ENCODE assay signal across 39 cellular contexts in the genomic region with DNA sequence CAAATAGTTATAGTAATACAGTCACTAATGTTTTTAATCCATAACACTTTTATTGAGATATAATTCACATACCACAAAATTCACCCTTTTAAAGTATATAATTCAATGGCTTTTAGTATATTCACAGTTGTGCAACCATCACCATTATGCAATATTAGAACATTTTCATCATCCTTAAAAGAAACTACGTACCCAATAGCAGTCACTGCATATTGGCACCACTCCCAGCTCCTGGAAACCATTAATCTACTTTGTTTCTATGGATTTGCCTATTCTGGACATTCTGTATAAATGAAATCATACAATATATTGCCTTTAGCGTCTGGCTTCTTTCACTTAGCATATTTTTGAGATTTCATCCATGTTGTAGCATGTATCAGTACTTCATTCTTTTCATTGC.
DNase-seq lines count a peak whose midpoint lies in the region; ATAC-seq, FAIRE-seq and TF ChIP-seq lines count a peak whose summit lies in the region.
"Had no signal": no experiment of that assay in that cellular context is flagged by ENCODE, and none has a peak within 500 bp of the region (broad histone marks: within the 10 kb centered on the region; RNA-seq: fewer than 3 reads in every experiment).

No MANE protein-coding gene starts in this region.

- peak overlapping the region; percentile 93 for H3K27ac ChIP-seq in ACC112 (ENCODE audit: low read depth, low read length)
- H3K27ac ChIP-seq in K562 (ENCODE audit: extremely low read depth, low read depth, low read length), result no peak overlapping the region
- no peak overlapping the region for H3K27ac ChIP-seq in body of pancreas
- H3K27ac ChIP-seq: BLaER1 treated with 17β-estradiol and CSF1 and Interleukin-3, amounts not matched to agents 10 nM and 100 nM; pancreas; right atrium auricular region; testis had no signal

- TF ChIP-seq EP300 in K562 (IDR thresholded peaks at IDR 0.05; ENCODE audit: low read length), result no peak

- no peak overlapping the region for H3K27ac Mint-ChIP-seq in osteocyte (ENCODE audit: unreplicated experiment)
- H3K27ac Mint-ChIP-seq: activated CD8-positive, alpha-beta T cell treated with anti-CD3 and anti-CD28 coated beads for 36 hours; natural killer cell treated with Interleukin-12 subunit alpha and Interleukin-12 subunit beta and Interleukin-15 and Interleukin-18, amount 100 ng/mL, for 72 hours had no signal

- in situ Hi-C loops in K562 (cut with MboI), result no loop called here

- no peak for ATAC-seq in K562
- no peak for ATAC-seq in body of pancreas
- no peak for ATAC-seq in GM18511 (IDR thresholded peaks at IDR 0.05; ENCODE audit: unreplicated experiment)
- ATAC-seq: activated CD4-positive, CD25-positive, alpha-beta regulatory T cell treated with anti-CD3 and anti-CD28 coated beads, Interleukin-2, amount 50 U/mL, for 24 hours; activated CD8-positive, alpha-beta T cell treated with anti-CD3 and anti-CD28 coated beads for 36 hours; GM12878; left ventricle myocardium superior; natural killer cell treated with Interleukin-12 subunit alpha and Interleukin-12 subunit beta and Interleukin-15 and Interleukin-18, amount 100 ng/mL, for 72 hours; pancreas; T-cell had no signal

- TF ChIP-seq CTCF in K562 (IDR thresholded peaks at IDR 0.05 in 2 of 3, conservative IDR thresholded peaks at IDR 0.05 in 1 of 3; ENCODE audit: insufficient read depth in 2 of 3, low read depth in 1 of 3, low read length in 3 of 3) (no peak), body of pancreas (IDR thresholded peaks at IDR 0.05) (no peak), osteocyte (IDR thresholded peaks at IDR 0.05) (no peak)

- CTCF ChIA-PET in K562 (lab: Yijun Ruan, JAX; ENCODE audit: low intra/inter-chr PET ratio), result no interaction called here

- H3K4me3 Mint-ChIP-seq in osteocyte (ENCODE audit: unreplicated experiment), result no peak overlapping the region
- H3K4me3 Mint-ChIP-seq: activated CD8-positive, alpha-beta T cell treated with anti-CD3 and anti-CD28 coated beads for 36 hours; H9; natural killer cell treated with Interleukin-12 subunit alpha and Interleukin-12 subunit beta and Interleukin-15 and Interleukin-18, amount 100 ng/mL, for 72 hours; T-cell had no signal

- no peaks in the 10 kb centered on the region for H3K27me3 Mint-ChIP-seq in osteocyte (ENCODE audit: unreplicated experiment)
- H3K27me3 Mint-ChIP-seq: activated CD8-positive, alpha-beta T cell treated with anti-CD3 and anti-CD28 coated beads for 36 hours; T-cell had no signal

- H4K20me1 ChIP-seq in K562 (replicated peaks; ENCODE audit: control insufficient read depth, insufficient read depth, low read length), result no peaks in the 10 kb centered on the region
- H4K20me1 ChIP-seq: BLaER1 treated with 17β-estradiol and CSF1 and Interleukin-3, amounts not matched to agents 10 nM and 100 nM had no signal

- intact Hi-C loops in K562 (cut with micrococcal nuclease) (no loop called here), body of pancreas (cut with DNase I) (no loop called here)

- H3K36me3 ChIP-seq in ACC112 (ENCODE audit: insufficient read depth, low read length), result peaks cover 4% of the 10 kb centered on the region; the same call in 1 of the 2 replicates
- peaks cover 17% of the 10 kb centered on the region; the same call in 2 of the 3 replicates for H3K36me3 ChIP-seq in K562 (ENCODE audit: control insufficient read depth, insufficient read depth, low read length)
- no peaks in the 10 kb centered on the region for H3K36me3 ChIP-seq in body of pancreas (replicated peaks in 1 of 2; ENCODE audit: insufficient read depth in 1 of 2, low read depth in 2 of 2)
- H3K36me3 ChIP-seq: BLaER1 treated with 17β-estradiol and CSF1 and Interleukin-3, amounts not matched to agents 10 nM and 100 nM; pancreas; right atrium auricular region had no signal

- no peak overlapping the region for H3K9ac ChIP-seq in K562 (ENCODE audit: insufficient read depth in 1 of 2, low read depth in 2 of 2, low read length in 2 of 2)
- H3K9ac ChIP-seq: BLaER1 treated with 17β-estradiol and CSF1 and Interleukin-3, amounts not matched to agents 10 nM and 100 nM had no signal

- H3K4me1 ChIP-seq in ACC112 (ENCODE audit: control insufficient read depth, insufficient read depth, low read length, unreplicated experiment) (peaks cover 44% of the 10 kb centered on the region), K562 (replicated peaks in 1 of 2; ENCODE audit: control insufficient read depth in 2 of 2, insufficient read depth in 2 of 2, low read length in 2 of 2) (no peaks in the 10 kb centered on the region; a peak in 2 of 5 replicates), body of pancreas (no peaks in the 10 kb centered on the region)
- H3K4me1 ChIP-seq: right atrium auricular region, testis had no signal

- no peak for TF ChIP-seq RAD21 in K562 (CRISPR knock-in tag; conservative IDR thresholded peaks at IDR 0.05 in 1 of 2, IDR thresholded peaks at IDR 0.05 in 1 of 2)

- no peak overlapping the region; the same call in 1 of the 2 replicates for H3K4me3 ChIP-seq in ACC112 (ENCODE audit: low read depth, low read length)
- H3K4me3 ChIP-seq in K562, result no peak overlapping the region
- no peak overlapping the region for H3K4me3 ChIP-seq in body of pancreas
- H3K4me3 ChIP-seq: BLaER1 treated with 17β-estradiol and CSF1 and Interleukin-3, amounts not matched to agents 10 nM and 100 nM; GM12878; pancreas; PC-9; right atrium auricular region; testis had no signal

- no peak overlapping the region for H3K4me2 ChIP-seq in K562 (ENCODE audit: insufficient read depth, low read length)
- H3K4me2 ChIP-seq: PC-9 had no signal

- no peak for TF ChIP-seq POLR2A in K562 (conservative IDR thresholded peaks at IDR 0.05)
- no peak for TF ChIP-seq POLR2A in body of pancreas (IDR thresholded peaks at IDR 0.05)

- no TSS peak for BruUV-seq in K562 (replicated peaks; lab: Mats Ljungman, UMichigan)

- WGBS in K562 (ENCODE audit: insufficient coverage, low coverage, missing lambda C conversion rate), result 71% methylated on average over 2 of the region's 2 CpGs
- WGBS in body of pancreas, 2 donors, result 80 to 96% methylated on average over 2 of the region's 2 CpGs

- H3K9me1 ChIP-seq in K562 (ENCODE audit: control insufficient read depth, insufficient read depth, low read length), result no peaks in the 10 kb centered on the region

- H2AFZ ChIP-seq in ACC112 (ENCODE audit: low read length, unreplicated experiment) (no peak overlapping the region), K562 (ENCODE audit: low read depth, low read length) (no peak overlapping the region)
- H2AFZ ChIP-seq: PC-9 had no signal

- H3K9me3 Mint-ChIP-seq in osteocyte (ENCODE audit: unreplicated experiment), result no peaks in the 10 kb centered on the region
- H3K9me3 Mint-ChIP-seq: activated CD8-positive, alpha-beta T cell treated with anti-CD3 and anti-CD28 coated beads for 36 hours; natural killer cell treated with Interleukin-12 subunit alpha and Interleukin-12 subunit beta and Interleukin-15 and Interleukin-18, amount 100 ng/mL, for 72 hours; T-cell had no signal

- H3K9me3 ChIP-seq in K562 (replicated peaks; ENCODE audit: control insufficient read depth, insufficient read depth, low read depth, low read length) (no peaks in the 10 kb centered on the region), body of pancreas (no peaks in the 10 kb centered on the region)
- H3K9me3 ChIP-seq: BLaER1 treated with 17β-estradiol and CSF1 and Interleukin-3, amounts not matched to agents 10 nM and 100 nM; pancreas; right atrium auricular region; testis had no signal

- H3K4me1 Mint-ChIP-seq in osteocyte (ENCODE audit: unreplicated experiment), result peaks cover 15% of the 10 kb centered on the region

- POLR2A ChIA-PET in K562 (lab: Yijun Ruan, JAX), result interaction anchor here (1.0 kb wide), 1 partner anchor 11 kb away, joined by 4 read pairs; no protein-coding TSS in a partner anchor

- DNase-seq in MV-4-11 (lab: John Stamatoyannopoulos, UW), result peak; percentile 20
- DNase-seq in K562 (ENCODE audit: extremely low read depth in 1 of 4, low spot score in 3 of 4), result no peak
- DNase-seq in fibroblast of the conjunctiva (ENCODE audit: low read depth), result peak; percentile 77
- no peak for DNase-seq in body of pancreas
- no peak for DNase-seq in Kasumi-1 (lab: John Stamatoyannopoulos, UW)
- no peak for DNase-seq in osteocyte (ENCODE audit: extremely low spot score, unreplicated experiment)
- DNase-seq: activated CD8-positive, alpha-beta T cell treated with anti-CD3 and anti-CD28 coated beads for 36 hours; activated gamma-delta T cell treated with Interleukin-2 at 50 U/mL for 16 hours; activated T-cell treated with anti-CD3 and anti-CD28 coated beads for 4 hours; caudate nucleus; COR-L47; dermis blood vessel endothelial cell; DMS79 treated with DMSO at 0.1 percent for 48 hours; H9; hippocampal formation; islet precursor cell; left ventricle myocardium superior; midbrain; NCI-H1417; NCI-H2081 treated with DMSO at 0.1 percent for 48 hours; NCI-H446; pancreas; PC-9; SIG-M5; stimulated activated CD4-positive, alpha-beta T cell treated with anti-CD3 and anti-CD28 coated beads, Interleukin-4, amount 100 ng/mL, for 1 hour; stimulated activated naive CD4-positive, alpha-beta T cell; T-cell; testis had no signal

- no peak for FAIRE-seq in K562 (lab: Jason Lieb, UNC)
- FAIRE-seq: endometrium, frontal cortex, GM12878, pancreas, TTC549, urothelium cell line had no signal

- H3K36me3 Mint-ChIP-seq in osteocyte (ENCODE audit: unreplicated experiment), result peaks cover 2% of the 10 kb centered on the region
- H3K36me3 Mint-ChIP-seq: natural killer cell treated with Interleukin-12 subunit alpha and Interleukin-12 subunit beta and Interleukin-15 and Interleukin-18, amount 100 ng/mL, for 72 hours had no signal

- peaks cover 5% of the 10 kb centered on the region for H3K79me2 ChIP-seq in ACC112 (ENCODE audit: control insufficient read depth, insufficient read depth, low read length, unreplicated experiment)
- peaks cover 24% of the 10 kb centered on the region; the same call in 2 of the 3 replicates for H3K79me2 ChIP-seq in K562 (ENCODE audit: control insufficient read depth, insufficient read depth, low read length)

- H3K27me3 ChIP-seq in ACC112 (ENCODE audit: insufficient read depth, low read length) (no peaks in the 10 kb centered on the region), K562 (ENCODE audit: control insufficient read depth in 2 of 2, insufficient read depth in 2 of 2, low read length in 2 of 2) (no peaks in the 10 kb centered on the region), body of pancreas (no peaks in the 10 kb centered on the region)
- H3K27me3 ChIP-seq: pancreas, right atrium auricular region, testis had no signal

TF ChIP-seq in K562, 482 proteins besides CTCF, POLR2A, EP300 and RAD21 (continues in another document):
- no peak for TF ChIP-seq BHLHE40 (IDR thresholded peaks at IDR 0.05; ENCODE audit: low read length)
- no peak for TF ChIP-seq ZNF316 (IDR thresholded peaks at IDR 0.05)
- TF ChIP-seq PTBP1 (IDR thresholded peaks at IDR 0.05; ENCODE audit: low read depth, low read length), result no peak
- no peak for TF ChIP-seq ZSCAN32 (CRISPR knock-in tag; IDR thresholded peaks at IDR 0.05)
- no peak for TF ChIP-seq TCFL5 (CRISPR knock-in tag; conservative IDR thresholded peaks at IDR 0.05)
- TF ChIP-seq FOXA3 (CRISPR knock-in tag; conservative IDR thresholded peaks at IDR 0.05 in 1 of 2, IDR thresholded peaks at IDR 0.05 in 1 of 2), result no peak

Comparison
In these comparisons a context has a peak if more than half of its experiments do, and no peak if none do; other contexts are left out.
1. DNase-seq: peak in MV-4-11 (single experiment) and fibroblast of the conjunctiva (single experiment); none in K562 (0 of 4), body of pancreas (0 of 4), Kasumi-1 (0 of 2) and osteocyte (single experiment).